10 cellular contexts compared by ENCODE assay signal in the genomic region with DNA sequence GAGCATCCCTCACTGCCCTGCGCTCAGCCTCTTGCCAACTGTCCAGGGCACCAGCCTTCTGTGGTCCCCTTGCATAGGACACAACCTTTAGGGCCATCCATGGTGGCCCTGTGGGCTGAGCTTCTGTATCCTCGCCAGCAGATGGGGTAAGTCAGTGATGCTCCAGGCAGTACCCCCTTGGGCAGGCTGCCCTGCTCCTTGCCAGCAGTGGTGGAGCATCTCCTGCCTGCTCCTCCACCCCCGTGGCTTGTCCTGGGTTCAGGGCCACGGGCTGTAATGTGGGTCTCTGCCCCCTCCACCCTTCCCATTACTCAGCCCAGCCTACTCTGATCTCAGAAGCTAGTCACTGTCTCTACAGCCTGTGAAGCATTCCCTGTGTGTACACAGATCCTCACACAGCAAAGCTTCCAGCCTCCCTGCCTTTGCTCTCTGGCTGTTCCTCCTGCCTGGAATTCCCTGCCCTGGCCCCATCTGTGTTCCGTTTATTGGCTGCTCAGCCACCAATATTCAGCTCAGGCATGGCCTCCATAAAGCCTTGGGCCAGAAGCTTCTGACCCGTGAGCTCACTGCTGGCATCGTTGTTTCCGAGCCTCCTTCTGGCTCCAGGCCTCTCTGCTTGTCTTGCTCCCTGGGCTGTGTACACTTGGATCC.
A peak's percentile ranks its signal among the peaks of the same experiment; 100 is the strongest.
DNase-seq lines count a peak whose midpoint lies in the region; ATAC-seq, FAIRE-seq and TF ChIP-seq lines count a peak whose summit lies in the region.
"Had no signal": no experiment of that assay in that cellular context is flagged by ENCODE, and none has a peak within 500 bp of the region (broad histone marks: within the 10 kb centered on the region; RNA-seq: fewer than 3 reads in every experiment).

No MANE protein-coding gene starts in this region.

- H3K27ac ChIP-seq in PC-9, result no peak overlapping the region
- no peak overlapping the region for H3K27ac ChIP-seq in endothelial cell of umbilical vein (ENCODE audit: insufficient read depth, low read depth, low read length)
- H3K27ac ChIP-seq in osteoblast (ENCODE audit: low read depth, low read length), result peak overlapping the region; percentile 15
- no peak overlapping the region for H3K27ac ChIP-seq in body of pancreas
- H3K27ac ChIP-seq: SK-N-MC had no signal

- intact Hi-C loops in PC-9 (cut with micrococcal nuclease; ENCODE audit: unreplicated experiment), result no loop called here
- intact Hi-C loops in endothelial cell of umbilical vein (cut with micrococcal nuclease), result loop anchor here (1.0 kb wide), 1 partner anchor 491 kb away; no protein-coding TSS in a partner anchor
- intact Hi-C loops in body of pancreas (cut with DNase I), result no loop called here

- CTCF ChIA-PET in PC-9 (lab: Charles Lee), result interaction anchor here (1.3 to 3.4 kb wide), 2 partner anchors 14 to 490 kb away, joined by 3 to 29 read pairs; no protein-coding TSS in a partner anchor
- CTCF ChIA-PET in endothelial cell of umbilical vein (lab: Charles Lee), result interaction anchor here (0.9 to 7.9 kb wide), 15 partner anchors 12 to 963 kb away, joined by 3 to 149 read pairs (median 5); a partner anchor contains a TSS

- peak; percentile 33 for FAIRE-seq in endothelial cell of umbilical vein (lab: Jason Lieb, UNC)

- TF ChIP-seq CTCF in PC-9 (conservative IDR thresholded peaks at IDR 0.05) (peak; percentile 65), endothelial cell of umbilical vein (IDR thresholded peaks at IDR 0.05; ENCODE audit: extremely low read depth in 1 of 2, insufficient read depth in 1 of 2, low read depth in 1 of 2, low read length in 2 of 2) (peak; percentile 10 to 62), osteoblast (IDR thresholded peaks at IDR 0.05; ENCODE audit: extremely low read depth, low read depth, low read length) (peak; percentile 37), body of pancreas (IDR thresholded peaks at IDR 0.05) (peak in 2 of 7 experiments; percentile 10 to 12)

- H3K9me3 ChIP-seq in PC-9 (ENCODE audit: insufficient read depth, low read depth) (no peaks in the 10 kb centered on the region), endothelial cell of umbilical vein (replicated peaks; ENCODE audit: control insufficient read depth, insufficient read depth, low read length) (no peaks in the 10 kb centered on the region), osteoblast (ENCODE audit: low read depth, low read length) (no peaks in the 10 kb centered on the region), body of pancreas (no peaks in the 10 kb centered on the region)

- no TSS peak for BruUV-seq in PC-9 (replicated peaks; lab: Mats Ljungman, UMichigan)
- BruUV-seq in endothelial cell of umbilical vein (replicated peaks; lab: Mats Ljungman, UMichigan), result no TSS peak

- no peaks in the 10 kb centered on the region for H3K9me1 ChIP-seq in endothelial cell of umbilical vein (replicated peaks; ENCODE audit: control insufficient read depth, extremely low read depth, insufficient read depth, low read length)

- dilution Hi-C loops in endothelial cell of umbilical vein (cut with MboI; ENCODE audit: extremely low pct_ligation_motif_present, low sequenced_read_pairs), result no loop called here

- DNase-seq in D341Med (ENCODE audit: low spot score), result peak; percentile 82
- DNase-seq in PC-9, result peak; percentile 19 to 47
- DNase-seq in endothelial cell of umbilical vein (ENCODE audit: low read depth, low spot score), result peak; percentile 20
- peak; percentile 93 for DNase-seq in osteoblast (ENCODE audit: insufficient read length, low spot score, missing footprints)
- DNase-seq in body of pancreas, result no peak
- no peak for DNase-seq in NK-92 treated with Interleukin-12 subunit alpha and Interleukin-12 subunit beta, amount 100 ng/mL, for 24 hours (lab: John Stamatoyannopoulos, UW)
- DNase-seq: left cardiac atrium had no signal

- POLR2A ChIA-PET in PC-9 (lab: Charles Lee; ENCODE audit: unreplicated experiment) (no interaction called here), endothelial cell of umbilical vein (lab: Charles Lee) (no interaction called here)

- peaks cover 26% of the 10 kb centered on the region; the same call in 1 of the 2 replicates for H3F3A ChIP-seq in PC-9 (ENCODE audit: insufficient read depth, low read depth)

- H4K20me1 ChIP-seq in PC-9 (ENCODE audit: insufficient read depth), result no peaks in the 10 kb centered on the region
- no peaks in the 10 kb centered on the region for H4K20me1 ChIP-seq in endothelial cell of umbilical vein (replicated peaks; ENCODE audit: control insufficient read depth, extremely low read depth, insufficient read depth, low read length)
- H4K20me1 ChIP-seq in osteoblast (ENCODE audit: insufficient read depth, low read length), result no peaks in the 10 kb centered on the region

- no peak overlapping the region for H3K4me3 ChIP-seq in PC-9
- H3K4me3 ChIP-seq in endothelial cell of umbilical vein (replicated peaks in 1 of 3; ENCODE audit: insufficient read depth in 1 of 3, low read depth in 1 of 3, low read length in 3 of 3), result no peak overlapping the region
- H3K4me3 ChIP-seq in osteoblast (ENCODE audit: insufficient read depth, low read length), result no peak overlapping the region
- H3K4me3 ChIP-seq in body of pancreas, result no peak overlapping the region
- H3K4me3 ChIP-seq: SK-N-MC had no signal

- H3K4me2 ChIP-seq in PC-9, result 0 out of 2 replicates have a peak overlapping the region, but pooled peaks have one; percentile 71
- no peak overlapping the region for H3K4me2 ChIP-seq in endothelial cell of umbilical vein (ENCODE audit: insufficient read depth, low read length)
- no peak overlapping the region for H3K4me2 ChIP-seq in osteoblast (ENCODE audit: insufficient read depth, low read length)

- peaks cover 81% of the 10 kb centered on the region for H3K4me1 ChIP-seq in PC-9 (replicated peaks; ENCODE audit: insufficient read depth)
- peaks cover 4% of the 10 kb centered on the region for H3K4me1 ChIP-seq in endothelial cell of umbilical vein (ENCODE audit: control insufficient read depth, extremely low read depth, insufficient read depth, low read length)
- H3K4me1 ChIP-seq in osteoblast (ENCODE audit: insufficient read depth, low read length), result peaks cover 10% of the 10 kb centered on the region
- peaks cover 42% of the 10 kb centered on the region for H3K4me1 ChIP-seq in body of pancreas

- H3K36me3 ChIP-seq in PC-9 (ENCODE audit: low read depth), result no peaks in the 10 kb centered on the region
- no peaks in the 10 kb centered on the region for H3K36me3 ChIP-seq in endothelial cell of umbilical vein (ENCODE audit: control insufficient read depth in 2 of 2, extremely low read depth in 1 of 2, insufficient read depth in 2 of 2, low read length in 2 of 2)
- no peaks in the 10 kb centered on the region for H3K36me3 ChIP-seq in osteoblast (ENCODE audit: insufficient read depth, low read length)
- no peaks in the 10 kb centered on the region for H3K36me3 ChIP-seq in body of pancreas (replicated peaks in 1 of 2; ENCODE audit: insufficient read depth in 1 of 2, low read depth in 2 of 2)

- H3K27me3 ChIP-seq in PC-9 (ENCODE audit: insufficient read depth, low read depth) (no peaks in the 10 kb centered on the region), endothelial cell of umbilical vein (ENCODE audit: control insufficient read depth in 2 of 2, insufficient read depth in 2 of 2, low read length in 2 of 2) (peaks cover 0 to 1% of the 10 kb centered on the region in 2 experiments), osteoblast (ENCODE audit: insufficient read depth, low read length) (peaks cover 21% of the 10 kb centered on the region), body of pancreas (no peaks in the 10 kb centered on the region)

- no peaks in the 10 kb centered on the region for H3K9me2 ChIP-seq in PC-9 (ENCODE audit: insufficient read depth)

- no peaks in the 10 kb centered on the region for H3K79me2 ChIP-seq in PC-9 (ENCODE audit: low read depth)
- no peaks in the 10 kb centered on the region for H3K79me2 ChIP-seq in endothelial cell of umbilical vein (ENCODE audit: control insufficient read depth, insufficient read depth, low read length)
- no peaks in the 10 kb centered on the region for H3K79me2 ChIP-seq in osteoblast (ENCODE audit: insufficient read depth, low read length)

- H2AFZ ChIP-seq in PC-9 (no peak overlapping the region), endothelial cell of umbilical vein (ENCODE audit: low read depth, low read length) (no peak overlapping the region), osteoblast (ENCODE audit: low read length) (no peak overlapping the region)

- ATAC-seq in GM19351 (IDR thresholded peaks at IDR 0.05; ENCODE audit: unreplicated experiment), result peak; percentile 48
- ATAC-seq in body of pancreas, result no peak
- ATAC-seq in HG03135 (IDR thresholded peaks at IDR 0.05; ENCODE audit: unreplicated experiment), result no peak

- WGBS in body of pancreas, 2 donors, result 83 to 85% methylated on average over 7 of the region's 8 CpGs

- no peak overlapping the region for H3K9ac ChIP-seq in endothelial cell of umbilical vein (replicated peaks; ENCODE audit: extremely low read depth, insufficient read depth, low read length)

- TF ChIP-seq POLR2A in endothelial cell of umbilical vein (IDR thresholded peaks at IDR 0.05; ENCODE audit: low read depth, low read length), result no peak
- TF ChIP-seq POLR2A in body of pancreas (IDR thresholded peaks at IDR 0.05), result no peak

TF ChIP-seq in endothelial cell of umbilical vein, 7 proteins besides CTCF, POLR2A, EP300 and RAD21:
- no peak for TF ChIP-seq GATA2 (IDR thresholded peaks at IDR 0.05; ENCODE audit: insufficient read depth, insufficient read length, low read depth, low read length)

Comparison
In these comparisons a context has a peak if more than half of its experiments do, and no peak if none do; other contexts are left out.
1. DNase-seq: peak in D341Med (single experiment), PC-9 (2 of 2), endothelial cell of umbilical vein (single experiment) and osteoblast (single experiment); none in body of pancreas (0 of 4) and NK-92 treated with Interleukin-12 subunit alpha and Interleukin-12 subunit beta, amount 100 ng/mL, for 24 hours (single experiment).